In genomic region chr11:74139151-74139918, GRCh38 we compare ENCODE assay signal across 12 cellular contexts. TPM values are rescaled to one million over a fixed set of nuclear protein-coding genes. Genes with fewer than 3 reads are reported as not detected.
DNase-seq lines count a peak whose midpoint lies in the region; ATAC-seq and TF ChIP-seq lines count a peak whose summit lies in the region.
"Had no signal": no experiment of that assay in that cellular context is flagged by ENCODE, and none has a peak within 500 bp of the region (broad histone marks: within the 10 kb centered on the region; RNA-seq: fewer than 3 reads in every experiment).

No MANE protein-coding gene starts in this region.

- no peak for ATAC-seq in HG02588 (IDR thresholded peaks at IDR 0.05; ENCODE audit: unreplicated experiment)
- ATAC-seq: effector memory CD8-positive, alpha-beta T cell; naive thymus-derived CD4-positive, alpha-beta T cell had no signal

- H3K9me3 Mint-ChIP-seq in glutamatergic neuron (ENCODE audit: unreplicated experiment) = no peaks in the 10 kb centered on the region
- H3K9me3 Mint-ChIP-seq: effector memory CD8-positive, alpha-beta T cell; naive thymus-derived CD4-positive, alpha-beta T cell had no signal

- H3K4me3 Mint-ChIP-seq in glutamatergic neuron (ENCODE audit: unreplicated experiment) = no peak overlapping the region
- H3K4me3 Mint-ChIP-seq: effector memory CD8-positive, alpha-beta T cell; naive thymus-derived CD4-positive, alpha-beta T cell had no signal

- H3K4me3 ChIP-seq in cardiac muscle cell = no peak overlapping the region
- H3K4me3 ChIP-seq in ectodermal cell (ENCODE audit: insufficient read depth, low read depth, low read length) = no peak overlapping the region
- no peak overlapping the region for H3K4me3 ChIP-seq in muscle layer of duodenum (ENCODE audit: low read depth in 1 of 2, low read length in 2 of 2)

- H3K9me3 ChIP-seq in cardiac muscle cell (ENCODE audit: low read depth) (no peaks in the 10 kb centered on the region), ectodermal cell (ENCODE audit: control insufficient read depth, low read length) (no peaks in the 10 kb centered on the region), muscle layer of duodenum (ENCODE audit: control insufficient read depth in 1 of 2, low read length in 2 of 2) (no peaks in the 10 kb centered on the region)

- 95% methylated on average over 5 to 6 of the region's 6 CpGs for WGBS in ectodermal cell, 2 experiments

- H3K27me3 Mint-ChIP-seq in glutamatergic neuron (ENCODE audit: unreplicated experiment) = no peaks in the 10 kb centered on the region
- H3K27me3 Mint-ChIP-seq: effector memory CD8-positive, alpha-beta T cell; naive thymus-derived CD4-positive, alpha-beta T cell had no signal

- H3K36me3 ChIP-seq in cardiac muscle cell (peaks cover 6% of the 10 kb centered on the region), ectodermal cell (ENCODE audit: control insufficient read depth, insufficient read depth, low read length) (peaks cover 6% of the 10 kb centered on the region), muscle layer of duodenum (ENCODE audit: control insufficient read depth in 1 of 2, insufficient read depth in 2 of 2, low read length in 2 of 2) (peaks cover 5 to 9% of the 10 kb centered on the region in 2 donors)

- TF ChIP-seq CTCF in cardiac muscle cell (IDR thresholded peaks at IDR 0.05; ENCODE audit: low read depth, low read length) (no peak), glutamatergic neuron (IDR thresholded peaks at IDR 0.05; ENCODE audit: partially characterized antibody, unreplicated experiment) (no peak)

- DNase-seq in cardiac muscle cell (ENCODE audit: low read depth in 1 of 2, low spot score in 1 of 2) (no peak), cardiac septum (ENCODE audit: low spot score) (no peak), NCI-H1930 (lab: John Stamatoyannopoulos, UW) (no peak), glutamatergic neuron (no peak)
- DNase-seq in activated naive CD4-positive, alpha-beta T cell (lab: John Stamatoyannopoulos, UW) = no peak
- DNase-seq: effector memory CD8-positive, alpha-beta T cell; naive thymus-derived CD4-positive, alpha-beta T cell; NCI-H1436 treated with DMSO at 0.1 percent for 48 hours; T-helper 9 cell had no signal

- peaks cover 19% of the 10 kb centered on the region for H3K4me1 ChIP-seq in cardiac muscle cell (ENCODE audit: low read depth)
- H3K4me1 ChIP-seq in ectodermal cell (ENCODE audit: control insufficient read depth, insufficient read depth, low read length) = no peaks in the 10 kb centered on the region
- peaks cover 0 to 17% of the 10 kb centered on the region in 2 donors for H3K4me1 ChIP-seq in muscle layer of duodenum (ENCODE audit: control insufficient read depth in 1 of 2, insufficient read depth in 2 of 2, low read length in 2 of 2)

- H3K27ac ChIP-seq in cardiac muscle cell (peak overlapping the region; percentile 96), ectodermal cell (ENCODE audit: insufficient read depth, low read depth, low read length, poor library complexity, severe bottlenecking) (peak overlapping the region; percentile 45), muscle layer of duodenum (ENCODE audit: low read length) (peak overlapping the region; percentile 71)

- H3K27ac Mint-ChIP-seq in glutamatergic neuron (ENCODE audit: unreplicated experiment) = no peak overlapping the region

- peaks cover 2% of the 10 kb centered on the region for H3K4me1 Mint-ChIP-seq in glutamatergic neuron (ENCODE audit: low read depth, unreplicated experiment)

- intact Hi-C loops in cardiac septum (cut with DNase I) = no loop called here

- no peaks in the 10 kb centered on the region for H3K27me3 ChIP-seq in cardiac muscle cell
- H3K27me3 ChIP-seq in ectodermal cell (ENCODE audit: control insufficient read depth, insufficient read depth, low read length, poor library complexity, severe bottlenecking) = no peaks in the 10 kb centered on the region
- no peaks in the 10 kb centered on the region for H3K27me3 ChIP-seq in muscle layer of duodenum (ENCODE audit: low read depth, low read length)

- no peaks in the 10 kb centered on the region for H3K36me3 Mint-ChIP-seq in glutamatergic neuron (ENCODE audit: unreplicated experiment)

RNA-seq across cellular contexts. Expression of gene C2CD3, which starts 31.5 kb away (rescaled TPM):
- 13.3 and 23.0 TPM in 2 replicates for total RNA-seq in cardiac muscle cell
- polyA plus RNA-seq in cardiac muscle cell = 10.2 and 11.8 TPM in 2 replicates
- 13.2 TPM for total RNA-seq in cardiac septum
- polyA plus RNA-seq in ectodermal cell (2013, experiment 1 of 4) = 22.3 TPM
- polyA plus RNA-seq in ectodermal cell (2013, experiment 2 of 4) = 24.4 TPM
- 18.0 TPM for polyA plus RNA-seq in ectodermal cell (2013, experiment 3 of 4)
- polyA plus RNA-seq in ectodermal cell (2013, experiment 4 of 4) = 21.2 TPM
- total RNA-seq in glutamatergic neuron (ENCODE audit: unreplicated experiment) = 182 TPM

RNA-seq across cellular contexts. Expression of gene PPME1, which starts 31.8 kb away (rescaled TPM):
- 55.2 and 62.1 TPM in 2 replicates for total RNA-seq in cardiac muscle cell
- 109 TPM in 2 replicates for polyA plus RNA-seq in cardiac muscle cell
- total RNA-seq in cardiac septum = 36.8 TPM
- polyA plus RNA-seq in ectodermal cell (2013, experiment 1 of 4) = 51.3 TPM
- 43.0 TPM for polyA plus RNA-seq in ectodermal cell (2013, experiment 2 of 4)
- 36.3 TPM for polyA plus RNA-seq in ectodermal cell (2013, experiment 3 of 4)
- 42.2 TPM for polyA plus RNA-seq in ectodermal cell (2013, experiment 4 of 4)
- 65.1 TPM for total RNA-seq in glutamatergic neuron (ENCODE audit: unreplicated experiment)

Comparison
In these comparisons a context has a peak if more than half of its experiments do, and no peak if none do; other contexts are left out.
1. H3K27ac ChIP-seq: peak in every context shown above with its lines; median percentile 96 in cardiac muscle cell; 71 in muscle layer of duodenum; 45 in ectodermal cell.